8 cellular contexts compared by ENCODE assay signal in genomic region chr1:151008244-151009205, GRCh38. TPM values are rescaled to one million over a fixed set of nuclear protein-coding genes. Genes with fewer than 3 reads are reported as not detected.
DNase-seq lines count a peak whose midpoint lies in the region; ATAC-seq and TF ChIP-seq lines count a peak whose summit lies in the region.

Gene PRUNE1 (plus strand): TSS chr1:151008449. CDS start chr1:151008633, 184 bp downstream.

- H3K27ac ChIP-seq in lung (ENCODE audit: low read depth in 1 of 2, low read length in 1 of 2), result peak within 1 kb of the TSS; percentile 91 to 92

- peaks cover 6 to 17% of the 10 kb centered on the region in 2 donors for H3K4me1 ChIP-seq in lung (ENCODE audit: control insufficient read depth in 2 of 2, insufficient read depth in 2 of 2, low read length in 2 of 2)

- no peaks in the 10 kb centered on the region for H3K36me3 ChIP-seq in lung (ENCODE audit: control insufficient read depth in 2 of 2, insufficient read depth in 2 of 2, low read length in 2 of 2)

- no peaks in the 10 kb centered on the region for H3K9me3 ChIP-seq in lung (ENCODE audit: control insufficient read depth in 2 of 2, insufficient read depth in 1 of 2, low read length in 1 of 2)

- ATAC-seq in GM19455 (IDR thresholded peaks at IDR 0.05; ENCODE audit: unreplicated experiment) (peak; percentile 80), lung (ENCODE audit: insufficient read depth, low FRiP score) (peak; percentile 94)

- TF ChIP-seq CTCF in lung (IDR thresholded peaks at IDR 0.05; ENCODE audit: control extremely low read depth, extremely low read depth), result no peak

- H3K4me3 ChIP-seq in lung, result peak within 1 kb of the TSS; percentile 74

- 0% methylated on average over 69 of the region's 69 CpGs for WGBS in lung, 2 donors

- no peaks in the 10 kb centered on the region for H3K27me3 ChIP-seq in lung (ENCODE audit: control insufficient read depth, insufficient read depth)

- DNase-seq in C1 segment of cervical spinal cord (lab: John Stamatoyannopoulos, UW), result peak; percentile 42 to 94 (median 87)
- DNase-seq in HT1080 (ENCODE audit: low read depth), result peak; percentile 93
- DNase-seq in NOMO-1 (lab: John Stamatoyannopoulos, UW; ENCODE audit: unreplicated experiment in 2 of 2), result peak; percentile 92 to 95
- peak; percentile 96 for DNase-seq in activated CD8-positive, alpha-beta memory T cell treated with anti-CD3 and anti-CD28 coated beads for 24 hours
- DNase-seq in effector CD4-positive, alpha-beta T cell, result peak; percentile 97
- peak; percentile 96 for DNase-seq in lung (ENCODE audit: low spot score)
- peak; percentile 92 to 97 (median 93) for DNase-seq in stimulated activated CD4-positive, alpha-beta T cell treated with anti-CD3 and anti-CD28 coated beads, TNF-alpha, amount 100 ng/mL, for 24 hours (ENCODE audit: low read depth in 3 of 3)

RNA-seq across cellular contexts. Expression of gene PRUNE1, which starts in this region (rescaled TPM):
- 6.1 and 11.9 TPM in 2 replicates for total RNA-seq in HT1080 (2014; rRNA removed; shearing (Covaris generic))
- 11.1 and 12.1 TPM in 2 replicates for polyA plus RNA-seq in HT1080 (2015; cell fraction: cytosol; rRNA removed)
- 11.5 and 13.6 TPM in 2 replicates for polyA plus RNA-seq in HT1080 (2015; cell fraction: nucleus; rRNA removed)
- total RNA-seq in lung, result 10 to 100 TPM; 12.9 to 20.6 TPM
- polyA plus RNA-seq in lung, result 10 to 100 TPM in 1 of 2 donors, 1 to 10 TPM in 1; 8.7 to 12.5 TPM

Comparison
In these comparisons a context has a peak if more than half of its experiments do, and no peak if none do; other contexts are left out.
1. Peak in every context shown above with its lines: DNase-seq, ATAC-seq, H3K4me3 ChIP-seq and H3K27ac ChIP-seq.